17 cellular contexts compared by ENCODE assay signal in the genomic region with DNA sequence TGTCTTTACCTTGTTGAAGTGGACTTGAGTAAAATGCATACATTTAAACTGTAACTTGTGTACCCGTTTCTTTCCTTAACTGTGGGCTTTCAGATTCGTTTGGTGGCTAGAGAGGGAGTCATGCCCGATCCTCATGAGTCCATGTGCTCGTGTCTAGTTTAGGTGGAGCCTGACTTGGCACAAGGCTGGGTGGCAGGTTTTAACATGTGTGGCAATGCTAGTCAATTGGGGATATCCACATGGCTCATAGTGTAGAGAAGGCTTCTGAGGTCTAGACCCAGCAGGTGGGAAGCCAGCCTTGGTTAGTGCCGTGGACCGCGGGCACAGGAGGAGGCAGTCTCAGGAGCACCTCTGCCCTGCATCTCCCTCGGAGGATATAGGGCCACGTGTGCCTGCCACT. TPM values are rescaled to one million over a fixed set of nuclear protein-coding genes. Genes with fewer than 3 reads are reported as not detected.
A peak's percentile ranks its signal among the peaks of the same experiment; 100 is the strongest.
DNase-seq lines count a peak whose midpoint lies in the region; ATAC-seq and FAIRE-seq lines count a peak whose summit lies in the region.
"Had no signal": no experiment of that assay in that cellular context is flagged by ENCODE, and none has a peak within 500 bp of the region (broad histone marks: within the 10 kb centered on the region; RNA-seq: fewer than 3 reads in every experiment).

No MANE protein-coding gene starts in this region.

- DNase-seq in activated T-cell treated with anti-CD3 and anti-CD28 coated beads, Interleukin-2, amount 50 U/mL, for 72 hours, result no peak
- no peak for DNase-seq in activated T-cell treated with anti-CD3 and anti-CD28 coated beads, Interleukin-2, amount 50 U/mL, for 1 hour
- no peak for DNase-seq in activated naive CD8-positive, alpha-beta T cell treated with anti-CD3 and anti-CD28 coated beads, Interleukin-2, amount 50 U/mL, for 24 hours
- DNase-seq in stimulated activated CD8-positive, alpha-beta memory T cell treated with anti-CD3 and anti-CD28 coated beads, Interleukin-4, amount 100 ng/mL, for 48 hours, result peak; percentile 30
- DNase-seq in HTR-8/SVneo (ENCODE audit: insufficient read length, low spot score), result no peak
- no peak for DNase-seq in NCI-H2171 (lab: John Stamatoyannopoulos, UW)
- DNase-seq: brain microvascular endothelial cell; effector CD4-positive, alpha-beta T cell; midbrain; NCI-H2171 treated with DMSO at 0.1 percent for 48 hours; WERI-Rb-1 had no signal

- H3K27me3 Mint-ChIP-seq in activated T-cell treated with anti-CD3 and anti-CD28 coated beads, Interleukin-2, amount 50 U/mL, for 72 hours (ENCODE audit: low read depth), result peaks cover 7% of the 10 kb centered on the region
- no peaks in the 10 kb centered on the region for H3K27me3 Mint-ChIP-seq in activated naive CD8-positive, alpha-beta T cell treated with anti-CD3 and anti-CD28 coated beads, Interleukin-2, amount 50 U/mL, for 24 hours

- peaks cover 67% of the 10 kb centered on the region for H3K4me1 Mint-ChIP-seq in activated T-cell treated with anti-CD3 and anti-CD28 coated beads, Interleukin-2, amount 50 U/mL, for 72 hours (ENCODE audit: low read depth)
- peaks cover 78% of the 10 kb centered on the region for H3K4me1 Mint-ChIP-seq in activated naive CD8-positive, alpha-beta T cell treated with anti-CD3 and anti-CD28 coated beads, Interleukin-2, amount 50 U/mL, for 24 hours

- H3K36me3 Mint-ChIP-seq in activated T-cell treated with anti-CD3 and anti-CD28 coated beads, Interleukin-2, amount 50 U/mL, for 72 hours (ENCODE audit: insufficient read depth in 2 of 2), result peaks cover 2 to 3% of the 10 kb centered on the region in 2 donors
- H3K36me3 Mint-ChIP-seq in activated naive CD8-positive, alpha-beta T cell treated with anti-CD3 and anti-CD28 coated beads, Interleukin-2, amount 50 U/mL, for 24 hours (ENCODE audit: low read depth), result peaks cover 12% of the 10 kb centered on the region

- peak overlapping the region; percentile 57 for H3K27ac Mint-ChIP-seq in activated T-cell treated with anti-CD3 and anti-CD28 coated beads, Interleukin-2, amount 50 U/mL, for 72 hours
- peak overlapping the region; percentile 88 for H3K27ac Mint-ChIP-seq in activated naive CD8-positive, alpha-beta T cell treated with anti-CD3 and anti-CD28 coated beads, Interleukin-2, amount 50 U/mL, for 24 hours

- peak overlapping the region in 1 of 2 donors; percentile 22 for H3K4me3 Mint-ChIP-seq in activated T-cell treated with anti-CD3 and anti-CD28 coated beads, Interleukin-2, amount 50 U/mL, for 72 hours
- H3K4me3 Mint-ChIP-seq in activated naive CD8-positive, alpha-beta T cell treated with anti-CD3 and anti-CD28 coated beads, Interleukin-2, amount 50 U/mL, for 24 hours, result no peak overlapping the region

- H3K9me3 ChIP-seq in KOPT-K1 (ENCODE audit: insufficient read depth, low read length, poor library complexity, severe bottlenecking), result no peaks in the 10 kb centered on the region
- H3K9me3 ChIP-seq: SJSA1 had no signal

- H3K27ac ChIP-seq in KOPT-K1 (ENCODE audit: low read depth, low read length, poor library complexity, severe bottlenecking), result peak overlapping the region; percentile 17
- H3K27ac ChIP-seq: brain microvascular endothelial cell, SJSA1, WERI-Rb-1 had no signal

- H3K36me3 ChIP-seq in KOPT-K1 (ENCODE audit: insufficient read depth, low read length), result no peaks in the 10 kb centered on the region
- H3K36me3 ChIP-seq: brain microvascular endothelial cell, SJSA1, WERI-Rb-1 had no signal

- no peak for ATAC-seq in activated T-cell treated with anti-CD3 and anti-CD28 coated beads, Interleukin-2, amount 50 U/mL, for 72 hours (replicated peaks in 1 of 2)
- peak; percentile 11 for ATAC-seq in activated naive CD8-positive, alpha-beta T cell treated with anti-CD3 and anti-CD28 coated beads, Interleukin-2, amount 50 U/mL, for 24 hours
- ATAC-seq in GM21717 (IDR thresholded peaks at IDR 0.05; ENCODE audit: unreplicated experiment), result no peak
- ATAC-seq: GM12878 had no signal

- FAIRE-seq in HTR-8/SVneo (lab: Jason Lieb, UNC), result no peak
- FAIRE-seq: frontal cortex, GM12878, islet of Langerhans had no signal

- H3K9me3 Mint-ChIP-seq in activated T-cell treated with anti-CD3 and anti-CD28 coated beads, Interleukin-2, amount 50 U/mL, for 72 hours, result no peaks in the 10 kb centered on the region
- H3K9me3 Mint-ChIP-seq in activated naive CD8-positive, alpha-beta T cell treated with anti-CD3 and anti-CD28 coated beads, Interleukin-2, amount 50 U/mL, for 24 hours, result no peaks in the 10 kb centered on the region

RNA-seq across cellular contexts. Expression of gene CLCN4, which starts 48.5 kb away (rescaled TPM):
- total RNA-seq in activated T-cell treated with anti-CD3 and anti-CD28 coated beads, Interleukin-2, amount 50 U/mL, for 72 hours, result under 1 TPM; 0.02 to 0.19 TPM
